In the genomic region with DNA sequence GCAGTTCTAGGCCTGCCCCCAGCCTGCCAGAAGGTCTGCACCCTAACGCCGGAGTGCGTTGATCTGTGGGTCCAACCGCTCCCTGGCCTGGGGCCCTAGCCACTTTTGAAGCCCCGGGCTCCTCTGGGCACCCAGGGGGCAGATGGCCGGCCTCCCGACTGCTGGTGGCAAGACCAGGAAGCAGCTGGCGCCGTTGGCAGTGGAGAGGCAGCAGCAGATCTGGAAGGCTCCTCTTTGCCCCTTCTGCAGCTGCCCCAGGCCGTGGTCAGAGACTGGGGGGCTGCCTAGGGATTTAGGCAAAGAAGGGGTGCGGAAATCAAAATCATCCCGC, we compare ENCODE assay signal across 9 cellular contexts. TPM values are rescaled to one million over a fixed set of nuclear protein-coding genes. Genes with fewer than 3 reads are reported as not detected.
A peak's percentile ranks its signal among the peaks of the same experiment; 100 is the strongest.
DNase-seq lines count a peak whose midpoint lies in the region; TF ChIP-seq lines count a peak whose summit lies in the region.
"Had no signal": no experiment of that assay in that cellular context is flagged by ENCODE, and none has a peak within 500 bp of the region (broad histone marks: within the 10 kb centered on the region; RNA-seq: fewer than 3 reads in every experiment).

No MANE protein-coding gene starts in this region.

- H3K4me3 ChIP-seq in BLaER1 (peak overlapping the region; percentile 88), HFF-Myc (replicated peaks; ENCODE audit: low read depth, low read length) (peak overlapping the region; percentile 70), dorsolateral prefrontal cortex (peak overlapping the region in 56 of 59 donors; percentile 53 to 79 (median 68))

- H3K27ac ChIP-seq in BLaER1 (peak overlapping the region; percentile 97), dorsolateral prefrontal cortex (peak overlapping the region in 34 of 59 donors; percentile 3 to 80 (median 41))

- peaks cover 48% of the 10 kb centered on the region for H3K36me3 ChIP-seq in BLaER1

- H3K9me3 Mint-ChIP-seq in nephron progenitor cell, result no peaks in the 10 kb centered on the region

- peak overlapping the region; percentile 96 for H3K9ac ChIP-seq in BLaER1

- no peaks in the 10 kb centered on the region for H3K9me3 ChIP-seq in BLaER1

- peaks cover 50% of the 10 kb centered on the region for H4K20me1 ChIP-seq in BLaER1

- no peak for TF ChIP-seq POLR2A in erythroblast (IDR thresholded peaks at IDR 0.05; ENCODE audit: low read length)

- peaks cover 78% of the 10 kb centered on the region for H3K4me1 ChIP-seq in BLaER1

- intact Hi-C loops in dorsolateral prefrontal cortex (cut with DNase I), result no loop called here
- intact Hi-C loops in posterior cingulate gyrus (cut with DNase I), result no loop called here

- H3K4me2 ChIP-seq in BLaER1, result peak overlapping the region; percentile 99

- H3K27me3 ChIP-seq in BLaER1 (no peaks in the 10 kb centered on the region), dorsolateral prefrontal cortex (no peaks in the 10 kb centered on the region)

- peaks cover 40% of the 10 kb centered on the region for H3K36me3 Mint-ChIP-seq in nephron progenitor cell (ENCODE audit: low read depth)

- peak overlapping the region; percentile 80 for H3K4me3 Mint-ChIP-seq in nephron progenitor cell

- no peak overlapping the region for H3K27ac Mint-ChIP-seq in nephron progenitor cell

- TF ChIP-seq CTCF in HFF-Myc (IDR thresholded peaks at IDR 0.05; ENCODE audit: low read depth, low read length, missing control alignments), result no peak
- no peak for TF ChIP-seq CTCF in dorsolateral prefrontal cortex (IDR thresholded peaks at IDR 0.05 in 54 of 56, conservative IDR thresholded peaks at IDR 0.05 in 2 of 56; ENCODE audit: low read depth in 1 of 56, partially characterized antibody in 56 of 56)
- TF ChIP-seq CTCF in nephron progenitor cell (IDR thresholded peaks at IDR 0.05), result no peak

- H3K27me3 Mint-ChIP-seq in nephron progenitor cell (ENCODE audit: low read depth, poor library complexity), result no peaks in the 10 kb centered on the region

- DNase-seq in HFF-Myc (ENCODE audit: extremely low read depth, low read depth), result no peak
- peak in 1 of 10 donors; percentile 52 for DNase-seq in dorsolateral prefrontal cortex
- no peak for DNase-seq in nephron progenitor cell
- DNase-seq in erythroblast (lab: John Stamatoyannopoulos, UW), result no peak
- no peak for DNase-seq in SW480 (ENCODE audit: low spot score)
- no peak for DNase-seq in posterior cingulate gyrus
- DNase-seq in stimulated activated naive CD4-positive, alpha-beta T cell (lab: John Stamatoyannopoulos, UW), result no peak
- DNase-seq: HCEC 1CT had no signal

- H3K4me1 Mint-ChIP-seq in nephron progenitor cell, result peaks cover 51% of the 10 kb centered on the region

RNA-seq across cellular contexts. Expression of a gene that starts 0.4 kb away (rescaled TPM):
- total RNA-seq in dorsolateral prefrontal cortex, result 10 to 100 TPM in 35 of 120 experiments, 1 to 10 TPM in 85; 3.4 to 19.4 (median 8.3) TPM

RNA-seq across cellular contexts. Expression of a gene that starts 37.3 kb away (rescaled TPM):
- total RNA-seq in dorsolateral prefrontal cortex, result 100 to 1,000 TPM; 141 to 239 (median 198) TPM

RNA-seq across cellular contexts. Expression of a gene that starts 37.5 kb away (rescaled TPM):
- 10 to 100 TPM; 14.9 to 63.7 (median 32.2) TPM for total RNA-seq in dorsolateral prefrontal cortex

RNA-seq across cellular contexts. Expression of a gene that starts 54.6 kb away (rescaled TPM):
- total RNA-seq in dorsolateral prefrontal cortex, result 1 to 10 TPM in 6 of 120 experiments, under 1 TPM in 16, not detected in 98; 0.44 to 1.5 (median 0.81) TPM
